Comparison of ENCODE assay signal across 24 cellular contexts in genomic region chrX:912677-913076, GRCh38.
DNase-seq lines count a peak whose midpoint lies in the region; ATAC-seq, FAIRE-seq and TF ChIP-seq lines count a peak whose summit lies in the region.
"Had no signal": no experiment of that assay in that cellular context is flagged by ENCODE, and none has a peak within 500 bp of the region (broad histone marks: within the 10 kb centered on the region; RNA-seq: fewer than 3 reads in every experiment).

No MANE protein-coding gene starts in this region.

- intact Hi-C loops in GM12878 (cut with micrococcal nuclease; ENCODE audit: unreplicated experiment) (no loop called here), esophagus muscularis mucosa (cut with DNase I) (no loop called here)

- H3K79me2 ChIP-seq in GM23338 (replicated peaks; ENCODE audit: insufficient read depth) = no peaks in the 10 kb centered on the region
- H3K79me2 ChIP-seq in GM12878 (ENCODE audit: control insufficient read depth, insufficient read depth, low read length) = no peaks in the 10 kb centered on the region

- peaks cover 11% of the 10 kb centered on the region for H3K36me3 Mint-ChIP-seq in GM23338 (ENCODE audit: low read depth)
- H3K36me3 Mint-ChIP-seq in nephron progenitor cell (ENCODE audit: low read depth) = no peaks in the 10 kb centered on the region
- H3K36me3 Mint-ChIP-seq: CD8-positive, alpha-beta T cell; IgD-negative memory B cell had no signal

- no peak overlapping the region for H3K27ac Mint-ChIP-seq in GM23338
- H3K27ac Mint-ChIP-seq in nephron progenitor cell = peak overlapping the region; percentile 13
- H3K27ac Mint-ChIP-seq: B cell; CD8-positive, alpha-beta T cell; HFFc6; IgD-negative memory B cell had no signal

- H3K27ac ChIP-seq in GM23338 (ENCODE audit: low read depth) (no peak overlapping the region), GM12878 (ENCODE audit: control insufficient read depth, insufficient read depth) (no peak overlapping the region), esophagus muscularis mucosa (replicated peaks in 1 of 4) (no peak overlapping the region)
- H3K27ac ChIP-seq: BLaER1 treated with 17β-estradiol and CSF1 and Interleukin-3, amounts not matched to agents 10 nM and 100 nM; GM23248 had no signal

- no peaks in the 10 kb centered on the region for H3F3A ChIP-seq in GM23338 (replicated peaks; ENCODE audit: low read depth)

- H3K27me3 ChIP-seq in GM23338 (ENCODE audit: insufficient read depth) = no peaks in the 10 kb centered on the region
- H3K27me3 ChIP-seq in GM12878 (replicated peaks in 1 of 2; ENCODE audit: control insufficient read depth in 2 of 2, insufficient read depth in 2 of 2, low read length in 1 of 2) = no peaks in the 10 kb centered on the region
- H3K27me3 ChIP-seq in esophagus muscularis mucosa = peaks cover 0 to 10% (median 0%) of the 10 kb centered on the region in 4 donors
- H3K27me3 ChIP-seq: BLaER1 treated with 17β-estradiol and CSF1 and Interleukin-3, amounts not matched to agents 10 nM and 100 nM had no signal

- TF ChIP-seq CTCF in GM23338 (conservative IDR thresholded peaks at IDR 0.05; ENCODE audit: low read depth in 2 of 2) (no peak), GM12878 (IDR thresholded peaks at IDR 0.05 in 2 of 3, conservative IDR thresholded peaks at IDR 0.05 in 1 of 3; ENCODE audit: control insufficient read depth in 2 of 3, extremely low read depth in 1 of 3, insufficient read depth in 1 of 3, low read depth in 3 of 3, low read length in 3 of 3) (no peak), esophagus muscularis mucosa (IDR thresholded peaks at IDR 0.05) (no peak), nephron progenitor cell (IDR thresholded peaks at IDR 0.05) (no peak)

- no peak for TF ChIP-seq RAD21 in GM12878 (IDR thresholded peaks at IDR 0.05; ENCODE audit: insufficient read depth, low read depth, low read length)

- SMC1A ChIA-PET in GM12878 (lab: Charles Lee; ENCODE audit: uncharacterized antibody, unreplicated experiment) = no interaction called here

- H3K9me2 ChIP-seq in GM23338 (ENCODE audit: insufficient read depth) = no peaks in the 10 kb centered on the region

- in situ Hi-C loops in GM12878 (cut with MboI) = no loop called here

- H4K20me1 ChIP-seq in GM23338 (replicated peaks; ENCODE audit: insufficient read depth) (no peaks in the 10 kb centered on the region), GM12878 (ENCODE audit: control insufficient read depth, insufficient read depth) (no peaks in the 10 kb centered on the region)
- H4K20me1 ChIP-seq: BLaER1 treated with 17β-estradiol and CSF1 and Interleukin-3, amounts not matched to agents 10 nM and 100 nM had no signal

- peak; percentile 31 for FAIRE-seq in GM12878 (lab: Jason Lieb, UNC)
- FAIRE-seq: G401.6, GM12892, GM18507, H54, HepG2 had no signal

- H3K4me1 ChIP-seq in GM23338 (ENCODE audit: insufficient read depth) (no peaks in the 10 kb centered on the region), GM12878 (ENCODE audit: control insufficient read depth, insufficient read depth, low read length) (no peaks in the 10 kb centered on the region), esophagus muscularis mucosa (no peaks in the 10 kb centered on the region)
- H3K4me1 ChIP-seq: BLaER1 treated with 17β-estradiol and CSF1 and Interleukin-3, amounts not matched to agents 10 nM and 100 nM had no signal

- 53% methylated on average over 11 of the region's 11 CpGs for WGBS in GM12878 (ENCODE audit: insufficient coverage, insufficient replicate concordance, low lambda C conversion rate, missing lambda C conversion rate)
- WGBS in esophagus muscularis mucosa = 30% methylated on average over 10 of the region's 11 CpGs

- H3K4me3 ChIP-seq in GM23338 = no peak overlapping the region
- no peak overlapping the region for H3K4me3 ChIP-seq in GM12878
- H3K4me3 ChIP-seq in esophagus muscularis mucosa = no peak overlapping the region
- H3K4me3 ChIP-seq: BLaER1 treated with 17β-estradiol and CSF1 and Interleukin-3, amounts not matched to agents 10 nM and 100 nM; GM23248 had no signal

- BruUV-seq in GM12878 (replicated peaks; lab: Mats Ljungman, UMichigan) = no TSS peak

- H3K36me3 ChIP-seq in GM23338 (ENCODE audit: insufficient read depth) (no peaks in the 10 kb centered on the region), GM12878 (ENCODE audit: control insufficient read depth in 2 of 2, insufficient read depth in 2 of 2, low read length in 1 of 2) (no peaks in the 10 kb centered on the region), esophagus muscularis mucosa (no peaks in the 10 kb centered on the region)
- H3K36me3 ChIP-seq: BLaER1 treated with 17β-estradiol and CSF1 and Interleukin-3, amounts not matched to agents 10 nM and 100 nM had no signal

- TF ChIP-seq EP300 in GM12878 (IDR thresholded peaks at IDR 0.05; ENCODE audit: borderline replicate concordance in 1 of 2, control insufficient read depth in 1 of 2, low read depth in 2 of 2, low read length in 2 of 2) (no peak), esophagus muscularis mucosa (IDR thresholded peaks at IDR 0.05) (no peak)

- peaks cover 5% of the 10 kb centered on the region for H3K27me3 Mint-ChIP-seq in GM23338 (ENCODE audit: insufficient read depth, low read depth, poor library complexity)
- H3K27me3 Mint-ChIP-seq in nephron progenitor cell (ENCODE audit: low read depth, poor library complexity) = peaks cover 23% of the 10 kb centered on the region
- H3K27me3 Mint-ChIP-seq: B cell, IgD-negative memory B cell had no signal

- POLR2A ChIA-PET in GM12878 (lab: Charles Lee) = no interaction called here

- TF ChIP-seq POLR2A in GM12878 (IDR thresholded peaks at IDR 0.05; ENCODE audit: low read depth, low read length) = no peak
- no peak for TF ChIP-seq POLR2A in esophagus muscularis mucosa (IDR thresholded peaks at IDR 0.05; ENCODE audit: low read depth)

- ATAC-seq in GM23338 (no peak), GM12878 (no peak), GM21619 (IDR thresholded peaks at IDR 0.05; ENCODE audit: unreplicated experiment) (no peak), GM21360 (IDR thresholded peaks at IDR 0.05; ENCODE audit: unreplicated experiment) (no peak)
- ATAC-seq: CD8-positive, alpha-beta T cell; HepG2 had no signal

- DNase-seq in GM23338 (ENCODE audit: low spot score) (no peak), GM12878 (ENCODE audit: low read depth, low spot score) (no peak), esophagus muscularis mucosa (ENCODE audit: extremely low spot score) (peak; percentile 78), nephron progenitor cell (no peak), HT-29 (ENCODE audit: low spot score) (no peak)
- DNase-seq in activated CD4-positive, CD25-positive, alpha-beta regulatory T cell (lab: John Stamatoyannopoulos, UW) = no peak
- DNase-seq: 8988T; Calu3; CD8-positive, alpha-beta T cell; DMS 273 treated with DMSO at 0.1 percent for 48 hours; DMS53; GM23248; HCEC 1CT; HFFc6 had no signal

- H3K9me3 Mint-ChIP-seq in GM23338 (peaks cover 88% of the 10 kb centered on the region), nephron progenitor cell (peaks cover 5% of the 10 kb centered on the region)
- H3K9me3 Mint-ChIP-seq: CD8-positive, alpha-beta T cell; HFFc6 had no signal

- 0 out of 2 replicates have a peak overlapping the region, but pooled peaks have one; percentile 28 for H2AFZ ChIP-seq in GM23338
- no peak overlapping the region for H2AFZ ChIP-seq in GM12878 (ENCODE audit: control insufficient read depth, low read depth, low read length)
- H2AFZ ChIP-seq: GM23248 had no signal

- CTCF ChIA-PET in GM12878 (lab: Yijun Ruan, JAX) = no interaction called here

- H3K9me3 ChIP-seq in GM12878 (replicated peaks; ENCODE audit: control insufficient read depth, insufficient read depth, low read length) (no peaks in the 10 kb centered on the region; the same call in 2 of the 3 replicates), esophagus muscularis mucosa (no peaks in the 10 kb centered on the region)
- H3K9me3 ChIP-seq: BLaER1 treated with 17β-estradiol and CSF1 and Interleukin-3, amounts not matched to agents 10 nM and 100 nM had no signal

- H3K4me1 Mint-ChIP-seq in GM23338 = no peaks in the 10 kb centered on the region
- peaks cover 8% of the 10 kb centered on the region for H3K4me1 Mint-ChIP-seq in nephron progenitor cell
- H3K4me1 Mint-ChIP-seq: B cell, IgD-negative memory B cell had no signal

- RAD21 ChIA-PET in GM12878 (lab: Charles Lee; ENCODE audit: unreplicated experiment) = no interaction called here

- H3K4me3 Mint-ChIP-seq in GM23338 (no peak overlapping the region), nephron progenitor cell (no peak overlapping the region)
- H3K4me3 Mint-ChIP-seq: B cell; CD8-positive, alpha-beta T cell; HFFc6 had no signal

- no peak overlapping the region for H3K9ac ChIP-seq in GM12878 (ENCODE audit: control insufficient read depth, insufficient read depth, low read length)
- H3K9ac ChIP-seq: BLaER1 treated with 17β-estradiol and CSF1 and Interleukin-3, amounts not matched to agents 10 nM and 100 nM; GM23248 had no signal

- H3K4me2 ChIP-seq in GM23338 (no peak overlapping the region), GM12878 (ENCODE audit: control insufficient read depth, insufficient read depth) (no peak overlapping the region)
- H3K4me2 ChIP-seq: BLaER1 treated with 17β-estradiol and CSF1 and Interleukin-3, amounts not matched to agents 10 nM and 100 nM had no signal

TF ChIP-seq in GM23338, 12 proteins besides CTCF, POLR2A, EP300 and RAD21 (continues in another document):
- TF ChIP-seq CREB1 (CRISPR knock-in tag; IDR thresholded peaks at IDR 0.05; ENCODE audit: low read depth) = no peak

TF ChIP-seq in GM12878, 131 proteins besides CTCF, POLR2A, EP300 and RAD21 (continues in another document):
- no peak for TF ChIP-seq PKNOX1 (IDR thresholded peaks at IDR 0.05)
- TF ChIP-seq TCF12 (IDR thresholded peaks at IDR 0.05; ENCODE audit: low read depth, low read length) = no peak
